In genomic region chrX:41561045-41561444, GRCh38 we compare ENCODE assay signal across 8 cellular contexts.
DNase-seq lines count a peak whose midpoint lies in the region; ATAC-seq and TF ChIP-seq lines count a peak whose summit lies in the region.

No MANE protein-coding gene starts in this region.

- no peaks in the 10 kb centered on the region for H3K36me3 Mint-ChIP-seq in HFFc6 (ENCODE audit: low read depth)

- no peaks in the 10 kb centered on the region for H3K27me3 ChIP-seq in ascending aorta
- H3K27me3 ChIP-seq in right lobe of liver, result peaks cover 0 to 3% of the 10 kb centered on the region in 2 donors

- H3K4me1 Mint-ChIP-seq in HFFc6 (ENCODE audit: low read depth), result peaks cover 54% of the 10 kb centered on the region

- H3K4me3 Mint-ChIP-seq in HFFc6, result no peak overlapping the region; the same call in 1 of the 2 replicates

- intact Hi-C loops in ascending aorta (cut with DNase I) (no loop called here), right lobe of liver (cut with DNase I) (no loop called here)

- TF ChIP-seq CTCF in HFFc6 (IDR thresholded peaks at IDR 0.05), result no peak
- no peak for TF ChIP-seq CTCF in ascending aorta (IDR thresholded peaks at IDR 0.05)
- TF ChIP-seq CTCF in right lobe of liver (IDR thresholded peaks at IDR 0.05), result no peak

- no peaks in the 10 kb centered on the region; the same call in none of the 2 replicates for H3K27me3 Mint-ChIP-seq in HFFc6 (ENCODE audit: insufficient read depth)

- H3K4me3 ChIP-seq in ascending aorta (no peak overlapping the region), right lobe of liver (no peak overlapping the region)

- H3K36me3 ChIP-seq in ascending aorta, result no peaks in the 10 kb centered on the region
- H3K36me3 ChIP-seq in right lobe of liver, result no peaks in the 10 kb centered on the region

- H3K4me1 ChIP-seq in ascending aorta (no peaks in the 10 kb centered on the region), right lobe of liver (peaks cover 0 to 7% (median 0%) of the 10 kb centered on the region in 4 donors)

- peak overlapping the region; percentile 41 to 71 for H3K27ac ChIP-seq in ascending aorta
- H3K27ac ChIP-seq in right lobe of liver, result peak overlapping the region in 1 of 3 donors; percentile 53

- peak overlapping the region; percentile 79 for H3K27ac Mint-ChIP-seq in HFFc6

- no peak for TF ChIP-seq POLR2A in right lobe of liver (IDR thresholded peaks at IDR 0.05)

- WGBS in right lobe of liver (ENCODE audit: insufficient coverage, low coverage, low lambda C conversion rate, missing lambda C conversion rate), result 13% methylated on average over 2 of the region's 2 CpGs

- H3K9me3 ChIP-seq in ascending aorta (no peaks in the 10 kb centered on the region), right lobe of liver (no peaks in the 10 kb centered on the region)

- no peaks in the 10 kb centered on the region for H3K9me3 Mint-ChIP-seq in HFFc6

- peak; percentile 70 to 96 (median 90) for ATAC-seq in right lobe of liver

- DNase-seq in activated naive CD4-positive, alpha-beta T cell treated with Interleukin-2 at 50 U/mL for 16 hours, result peak; percentile 25
- no peak for DNase-seq in activated naive CD4-positive, alpha-beta T cell (lab: John Stamatoyannopoulos, UW)
- peak; percentile 62 for DNase-seq in HFFc6
- DNase-seq in OCI-M1 (lab: John Stamatoyannopoulos, UW), result peak; percentile 78
- no peak for DNase-seq in ascending aorta (ENCODE audit: low spot score in 2 of 2)
- DNase-seq in right lobe of liver, result no peak
- no peak for DNase-seq in effector CD8-positive, alpha-beta T cell (lab: John Stamatoyannopoulos, UW)
- no peak for DNase-seq in NCI-H2029 treated with DMSO at 0.1 percent for 48 hours (lab: John Stamatoyannopoulos, UW)

Comparison
In these comparisons a context has a peak if more than half of its experiments do, and no peak if none do; other contexts are left out.
1. DNase-seq: peak in activated naive CD4-positive, alpha-beta T cell treated with Interleukin-2 at 50 U/mL for 16 hours (single experiment), HFFc6 (single experiment) and OCI-M1 (single experiment); none in activated naive CD4-positive, alpha-beta T cell (0 of 4), ascending aorta (0 of 2), right lobe of liver (0 of 3), effector CD8-positive, alpha-beta T cell (single experiment) and NCI-H2029 treated with DMSO at 0.1 percent for 48 hours (single experiment).